Comparison of ENCODE assay signal across 17 cellular contexts in the genomic region with DNA sequence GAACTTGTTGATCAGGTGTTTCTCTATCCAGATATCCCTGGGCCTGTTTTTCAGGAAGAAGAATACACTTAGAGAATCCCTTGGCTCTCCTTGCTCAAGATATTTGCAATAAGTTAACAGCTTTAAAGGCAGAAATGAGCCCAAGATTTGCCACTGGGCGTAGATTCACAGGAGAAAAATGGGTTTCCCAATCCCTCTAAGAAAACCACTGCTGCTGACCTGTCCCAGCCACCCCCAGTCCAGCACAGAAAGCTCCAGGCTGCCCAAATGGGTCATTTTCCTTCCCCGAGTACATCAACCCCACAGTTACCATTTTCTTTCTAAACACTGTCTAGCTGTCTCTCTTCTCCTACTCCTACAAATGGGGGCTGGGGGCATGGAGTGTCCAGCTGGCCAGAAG.
DNase-seq lines count a peak whose midpoint lies in the region; ATAC-seq and TF ChIP-seq lines count a peak whose summit lies in the region.
"Had no signal": no experiment of that assay in that cellular context is flagged by ENCODE, and none has a peak within 500 bp of the region (broad histone marks: within the 10 kb centered on the region; RNA-seq: fewer than 3 reads in every experiment).

No MANE protein-coding gene starts in this region.

- H3K9ac ChIP-seq in fibroblast of lung (ENCODE audit: insufficient read depth, low read length): no peak overlapping the region

- peaks cover 36% of the 10 kb centered on the region for H3K4me1 Mint-ChIP-seq in HFFc6 (ENCODE audit: low read depth)
- no peaks in the 10 kb centered on the region for H3K4me1 Mint-ChIP-seq in activated CD4-positive, alpha-beta T cell treated with anti-CD3 and anti-CD28 coated beads for 36 hours
- H3K4me1 Mint-ChIP-seq: B cell, GM23338 had no signal

- no peaks in the 10 kb centered on the region for H3K79me2 ChIP-seq in ACC112 (ENCODE audit: control insufficient read depth, insufficient read depth, low read length, unreplicated experiment)
- H3K79me2 ChIP-seq in fibroblast of lung (ENCODE audit: control insufficient read depth, insufficient read depth, low read length): no peaks in the 10 kb centered on the region

- no peak for TF ChIP-seq CTCF in HFFc6 (IDR thresholded peaks at IDR 0.05)
- no peak for TF ChIP-seq CTCF in fibroblast of lung (conservative IDR thresholded peaks at IDR 0.05 in 1 of 2, IDR thresholded peaks at IDR 0.05 in 1 of 2; ENCODE audit: low read depth in 1 of 2, low read length in 2 of 2)
- no peak for TF ChIP-seq CTCF in gastrocnemius medialis (IDR thresholded peaks at IDR 0.05 in 4 of 5, conservative IDR thresholded peaks at IDR 0.05 in 1 of 5)

- peaks cover 25% of the 10 kb centered on the region for H3K27me3 Mint-ChIP-seq in HFFc6 (ENCODE audit: insufficient read depth)
- H3K27me3 Mint-ChIP-seq in activated CD4-positive, alpha-beta T cell treated with anti-CD3 and anti-CD28 coated beads for 36 hours: peaks cover 3% of the 10 kb centered on the region

- H3K27me3 ChIP-seq in ACC112 (ENCODE audit: insufficient read depth, low read length) (no peaks in the 10 kb centered on the region), fibroblast of lung (ENCODE audit: control insufficient read depth, insufficient read depth, low read length) (no peaks in the 10 kb centered on the region), gastrocnemius medialis (no peaks in the 10 kb centered on the region)

- in situ Hi-C loops in gastrocnemius medialis (cut with MboI; ENCODE audit: low sequenced_read_pairs in 4 of 4): no loop called here

- H3K4me2 ChIP-seq in fibroblast of lung (ENCODE audit: extremely low read depth, insufficient read depth, low read length): no peak overlapping the region
- H3K4me2 ChIP-seq: GM23338 had no signal

- no peaks in the 10 kb centered on the region for H4K20me1 ChIP-seq in fibroblast of lung (ENCODE audit: control insufficient read depth, extremely low read depth, insufficient read depth, low read length)

- H3K9me3 Mint-ChIP-seq in HFFc6: no peaks in the 10 kb centered on the region
- H3K9me3 Mint-ChIP-seq in activated CD4-positive, alpha-beta T cell treated with anti-CD3 and anti-CD28 coated beads for 36 hours (ENCODE audit: low read depth): no peaks in the 10 kb centered on the region
- H3K9me3 Mint-ChIP-seq: CD4-positive, alpha-beta T cell; GM23338 had no signal

- intact Hi-C loops in gastrocnemius medialis (cut with DNase I; ENCODE audit: low total_unique reads): no loop called here
- intact Hi-C loops in activated CD4-positive, alpha-beta T cell treated with anti-CD3 and anti-CD28 coated beads for 36 hours (cut with DNase I, micrococcal nuclease): no loop called here

- no peak overlapping the region for H2AFZ ChIP-seq in ACC112 (ENCODE audit: low read length, unreplicated experiment)
- no peak overlapping the region for H2AFZ ChIP-seq in fibroblast of lung (ENCODE audit: low read length)

- H3K4me1 ChIP-seq in ACC112 (ENCODE audit: control insufficient read depth, insufficient read depth, low read length, unreplicated experiment) (peaks cover 20% of the 10 kb centered on the region), fibroblast of lung (ENCODE audit: control insufficient read depth, extremely low read depth, insufficient read depth, low read length) (peaks cover 2% of the 10 kb centered on the region), gastrocnemius medialis (no peaks in the 10 kb centered on the region)

- no peaks in the 10 kb centered on the region for H3K36me3 Mint-ChIP-seq in HFFc6 (ENCODE audit: low read depth)
- H3K36me3 Mint-ChIP-seq in activated CD4-positive, alpha-beta T cell treated with anti-CD3 and anti-CD28 coated beads for 36 hours (ENCODE audit: low read depth): no peaks in the 10 kb centered on the region

- H3K9me3 ChIP-seq in fibroblast of lung (ENCODE audit: control insufficient read depth, insufficient read depth, low read depth, low read length) (no peaks in the 10 kb centered on the region), gastrocnemius medialis (no peaks in the 10 kb centered on the region)

- peak overlapping the region; percentile 34; the same call in 1 of the 2 replicates for H3K4me3 Mint-ChIP-seq in HFFc6
- no peak overlapping the region for H3K4me3 Mint-ChIP-seq in activated CD4-positive, alpha-beta T cell treated with anti-CD3 and anti-CD28 coated beads for 36 hours
- H3K4me3 Mint-ChIP-seq: B cell; CD4-positive, alpha-beta T cell; GM23338 had no signal

- H3K27ac Mint-ChIP-seq in HFFc6: peak overlapping the region; percentile 62; the same call in 1 of the 2 replicates
- H3K27ac Mint-ChIP-seq in activated CD4-positive, alpha-beta T cell treated with anti-CD3 and anti-CD28 coated beads for 36 hours: no peak overlapping the region
- H3K27ac Mint-ChIP-seq: B cell; CD4-positive, alpha-beta T cell; GM23338 had no signal

- POLR2A ChIA-PET in activated CD4-positive, alpha-beta T cell treated with anti-CD3 and anti-CD28 coated beads for 36 hours (lab: Charles Lee): no interaction called here

- TF ChIP-seq POLR2A in gastrocnemius medialis (IDR thresholded peaks at IDR 0.05): no peak

- CTCF ChIA-PET in activated CD4-positive, alpha-beta T cell treated with anti-CD3 and anti-CD28 coated beads for 36 hours (lab: Charles Lee): interaction anchor here (0.6 to 0.7 kb wide), 2 partner anchors 52 to 130 kb away, joined by 3 to 4 read pairs; no protein-coding TSS in a partner anchor

- H3K36me3 ChIP-seq in ACC112 (ENCODE audit: insufficient read depth, low read length) (no peaks in the 10 kb centered on the region), fibroblast of lung (ENCODE audit: control insufficient read depth, insufficient read depth, low read length) (no peaks in the 10 kb centered on the region), gastrocnemius medialis (no peaks in the 10 kb centered on the region)

- H3K27ac ChIP-seq in ACC112 (ENCODE audit: low read depth, low read length) (peak overlapping the region; percentile 88), fibroblast of lung (ENCODE audit: insufficient read depth, low read length) (peak overlapping the region; percentile 29), gastrocnemius medialis (peak overlapping the region in 3 of 4 donors; percentile 29 to 41 (median 40))
- H3K27ac ChIP-seq: 22Rv1 had no signal

- H3K4me3 ChIP-seq in ACC112 (ENCODE audit: low read depth, low read length): no peak overlapping the region
- H3K4me3 ChIP-seq in fibroblast of lung (replicated peaks in 1 of 4; ENCODE audit: control extremely low read depth in 1 of 4, insufficient read depth in 1 of 4, low read depth in 3 of 4, low read length in 4 of 4): no peak overlapping the region
- no peak overlapping the region for H3K4me3 ChIP-seq in gastrocnemius medialis
- H3K4me3 ChIP-seq: GM23338 had no signal

- no peak for DNase-seq in HFFc6
- no peak for DNase-seq in fibroblast of lung (ENCODE audit: low read depth in 2 of 2)
- no peak for DNase-seq in gastrocnemius medialis
- DNase-seq in KG1 (lab: John Stamatoyannopoulos, UW): no peak
- no peak for DNase-seq in COR-L47 (lab: John Stamatoyannopoulos, UW)
- no peak for DNase-seq in activated CD8-positive, alpha-beta memory T cell treated with anti-CD3 and anti-CD28 coated beads for 24 hours
- no peak for DNase-seq in activated CD4-positive, alpha-beta T cell treated with anti-CD3 and anti-CD28 coated beads for 36 hours
- DNase-seq: C1 segment of cervical spinal cord; CD4-positive, alpha-beta T cell; DND-41; GDM1; H7 had no signal

- no peak for ATAC-seq in gastrocnemius medialis
- ATAC-seq in activated CD4-positive, alpha-beta T cell treated with anti-CD3 and anti-CD28 coated beads for 36 hours: no peak
- ATAC-seq: GM23338, HepG2 had no signal

Comparison
In these comparisons a context has a peak if more than half of its experiments do, and no peak if none do; other contexts are left out.
1. H3K27ac ChIP-seq: peak in every context shown above with its lines; median percentile 88 in ACC112; 40 in gastrocnemius medialis; 29 in fibroblast of lung.